15 cellular contexts compared by ENCODE assay signal in genomic region chr3:180467177-180467576, GRCh38.
DNase-seq lines count a peak whose midpoint lies in the region; ATAC-seq and TF ChIP-seq lines count a peak whose summit lies in the region.
"Had no signal": no experiment of that assay in that cellular context is flagged by ENCODE, and none has a peak within 500 bp of the region (broad histone marks: within the 10 kb centered on the region; RNA-seq: fewer than 3 reads in every experiment).

No MANE protein-coding gene starts in this region.

- no peak for DNase-seq in HFFc6
- DNase-seq in PC-9: no peak
- DNase-seq in fibroblast of mammary gland (ENCODE audit: low read depth): peak; percentile 2
- no peak for DNase-seq in activated CD4-positive, alpha-beta T cell treated with anti-CD3 and anti-CD28 coated beads for 1 hour
- DNase-seq in GDM1 (lab: John Stamatoyannopoulos, UW): no peak
- DNase-seq: BE2C; CD4-positive, alpha-beta memory T cell; COR-L47; DMS153; DND-41 had no signal

- H3K9me3 Mint-ChIP-seq in HFFc6: peaks cover 5% of the 10 kb centered on the region

- ATAC-seq in HG03135 (IDR thresholded peaks at IDR 0.05; ENCODE audit: unreplicated experiment) (no peak), GM21723 (IDR thresholded peaks at IDR 0.05; ENCODE audit: unreplicated experiment) (no peak)

- no peaks in the 10 kb centered on the region for H3K9me3 ChIP-seq in PC-9 (ENCODE audit: insufficient read depth, low read depth)
- H3K9me3 ChIP-seq: BE2C had no signal

- no peak overlapping the region for H3K4me3 Mint-ChIP-seq in HFFc6
- H3K4me3 Mint-ChIP-seq: CD4-positive, alpha-beta memory T cell had no signal

- no peaks in the 10 kb centered on the region for H3F3A ChIP-seq in PC-9 (ENCODE audit: insufficient read depth, low read depth)

- H3K4me2 ChIP-seq in PC-9: no peak overlapping the region

- H3K27me3 Mint-ChIP-seq in HFFc6 (ENCODE audit: insufficient read depth): no peaks in the 10 kb centered on the region
- H3K27me3 Mint-ChIP-seq: CD4-positive, alpha-beta memory T cell had no signal

- H3K79me2 ChIP-seq in ACC112 (ENCODE audit: control insufficient read depth, insufficient read depth, low read length, unreplicated experiment) (no peaks in the 10 kb centered on the region), PC-9 (ENCODE audit: low read depth) (no peaks in the 10 kb centered on the region)

- no peaks in the 10 kb centered on the region for H4K20me1 ChIP-seq in PC-9 (ENCODE audit: insufficient read depth)

- intact Hi-C loops in PC-9 (cut with micrococcal nuclease; ENCODE audit: unreplicated experiment): no loop called here

- no peaks in the 10 kb centered on the region; the same call in 1 of the 2 replicates for H3K36me3 Mint-ChIP-seq in HFFc6 (ENCODE audit: low read depth)
- H3K36me3 Mint-ChIP-seq: CD4-positive, alpha-beta memory T cell had no signal

- H3K9me2 ChIP-seq in PC-9 (ENCODE audit: insufficient read depth): no peaks in the 10 kb centered on the region

- H3K4me1 ChIP-seq in ACC112 (ENCODE audit: control insufficient read depth, insufficient read depth, low read length, unreplicated experiment) (peaks cover 7% of the 10 kb centered on the region), PC-9 (replicated peaks; ENCODE audit: insufficient read depth) (no peaks in the 10 kb centered on the region)
- H3K4me1 ChIP-seq: BE2C had no signal

- H3K4me3 ChIP-seq in ACC112 (ENCODE audit: low read depth, low read length) (no peak overlapping the region), PC-9 (no peak overlapping the region), fibroblast of mammary gland (ENCODE audit: control insufficient read depth, low read depth, low read length) (no peak overlapping the region)
- H3K4me3 ChIP-seq: GM23248 had no signal

- no TSS peak for BruUV-seq in PC-9 (replicated peaks; lab: Mats Ljungman, UMichigan)

- H3K27ac Mint-ChIP-seq in HFFc6: 0 out of 2 replicates have a peak overlapping the region, but pooled peaks have one; percentile 3
- H3K27ac Mint-ChIP-seq: CD4-positive, alpha-beta memory T cell had no signal

- no peaks in the 10 kb centered on the region for H3K36me3 ChIP-seq in ACC112 (ENCODE audit: insufficient read depth, low read length)
- H3K36me3 ChIP-seq in PC-9 (ENCODE audit: low read depth): no peaks in the 10 kb centered on the region
- H3K36me3 ChIP-seq: BE2C had no signal

- H2AFZ ChIP-seq in ACC112 (ENCODE audit: low read length, unreplicated experiment): peak overlapping the region; percentile 21
- peak overlapping the region; percentile 4; the same call in 1 of the 2 replicates for H2AFZ ChIP-seq in PC-9
- H2AFZ ChIP-seq: GM23248 had no signal

- POLR2A ChIA-PET in PC-9 (lab: Charles Lee; ENCODE audit: unreplicated experiment): no interaction called here

- H3K27ac ChIP-seq in ACC112 (ENCODE audit: low read depth, low read length) (no peak overlapping the region), PC-9 (no peak overlapping the region)
- H3K27ac ChIP-seq: C4-2B, GM23248 had no signal

- TF ChIP-seq CTCF in HFFc6 (IDR thresholded peaks at IDR 0.05) (no peak), PC-9 (conservative IDR thresholded peaks at IDR 0.05) (no peak), fibroblast of mammary gland (conservative IDR thresholded peaks at IDR 0.05; ENCODE audit: control insufficient read depth, insufficient read depth, low read depth, low read length) (no peak)

- no peaks in the 10 kb centered on the region for H3K27me3 ChIP-seq in ACC112 (ENCODE audit: insufficient read depth, low read length)
- H3K27me3 ChIP-seq in PC-9 (ENCODE audit: insufficient read depth, low read depth): no peaks in the 10 kb centered on the region
- H3K27me3 ChIP-seq: BE2C had no signal

- CTCF ChIA-PET in PC-9 (lab: Charles Lee): no interaction called here

- H3K4me1 Mint-ChIP-seq in HFFc6 (ENCODE audit: low read depth): peaks cover 28% of the 10 kb centered on the region
- H3K4me1 Mint-ChIP-seq: CD4-positive, alpha-beta memory T cell had no signal
